ENCODE assay signal across 8 cellular contexts in genomic region chr16:84738255-84739038, GRCh38.
DNase-seq lines count a peak whose midpoint lies in the region; ATAC-seq and TF ChIP-seq lines count a peak whose summit lies in the region.

No MANE protein-coding gene starts in this region.

- DNase-seq in AG10803 (ENCODE audit: low read depth) = peak; percentile 62
- DNase-seq in NT2/D1 (ENCODE audit: low read depth, low spot score) = peak; percentile 80
- DNase-seq in activated CD8-positive, alpha-beta memory T cell treated with anti-CD3 and anti-CD28 coated beads, Interleukin-2, amount 50 U/mL, for 4 hours = peak; percentile 73
- DNase-seq in epithelial cell of esophagus (ENCODE audit: low read depth) = peak; percentile 86
- peak; percentile 34 to 51 for DNase-seq in stimulated activated CD8-positive, alpha-beta memory T cell treated with anti-CD3 and anti-CD28 coated beads, Interleukin-7, amount 100 ng/mL, for 1 hour (ENCODE audit: low read depth in 2 of 2)

- ATAC-seq in GM18861 (IDR thresholded peaks at IDR 0.05; ENCODE audit: unreplicated experiment) (peak; percentile 66), HG03439 (IDR thresholded peaks at IDR 0.05; ENCODE audit: unreplicated experiment) (peak; percentile 53)

- TF ChIP-seq CTCF in AG10803 (conservative IDR thresholded peaks at IDR 0.05; ENCODE audit: low read length) = peak; percentile 87
- TF ChIP-seq CTCF in epithelial cell of esophagus (IDR thresholded peaks at IDR 0.05; ENCODE audit: insufficient read depth, low read depth, low read length, missing control alignments) = peak; percentile 93

- peak overlapping the region; percentile 80 to 87 for H3K27ac ChIP-seq in mucosa of rectum (ENCODE audit: low read depth in 2 of 2, low read length in 2 of 2)

- H3K9ac ChIP-seq in NT2/D1 (ENCODE audit: insufficient read length, low read depth) (no peak overlapping the region), mucosa of rectum (ENCODE audit: low read depth in 1 of 2, low read length in 2 of 2) (peak overlapping the region; percentile 27 to 38)

- H3K9me3 ChIP-seq in NT2/D1 (ENCODE audit: insufficient read depth, low read length) (no peaks in the 10 kb centered on the region), mucosa of rectum (ENCODE audit: control insufficient read depth in 2 of 2, low read length in 2 of 2) (no peaks in the 10 kb centered on the region)

- H3K4me1 ChIP-seq in NT2/D1 (ENCODE audit: insufficient read depth, insufficient read length) (peaks cover 21% of the 10 kb centered on the region), mucosa of rectum (ENCODE audit: control insufficient read depth in 2 of 2, insufficient read depth in 2 of 2, low read length in 2 of 2) (peaks cover 36% of the 10 kb centered on the region in 2 donors)

- H3K27me3 ChIP-seq in NT2/D1 (ENCODE audit: insufficient read depth, insufficient read length) = no peaks in the 10 kb centered on the region
- no peaks in the 10 kb centered on the region for H3K27me3 ChIP-seq in mucosa of rectum (ENCODE audit: control insufficient read depth in 2 of 2, insufficient read depth in 2 of 2, low read length in 2 of 2)

- H3K36me3 ChIP-seq in NT2/D1 (ENCODE audit: insufficient read depth, insufficient read length, low read length) = peaks cover 66% of the 10 kb centered on the region
- H3K36me3 ChIP-seq in mucosa of rectum (ENCODE audit: control insufficient read depth in 2 of 2, insufficient read depth in 2 of 2, low read length in 2 of 2) = peaks cover 3 to 5% of the 10 kb centered on the region in 2 donors

- H3K4me3 ChIP-seq in AG10803 (ENCODE audit: low read length) (no peak overlapping the region), NT2/D1 (ENCODE audit: insufficient read length, low read depth) (no peak overlapping the region), epithelial cell of esophagus (ENCODE audit: low read length) (no peak overlapping the region), mucosa of rectum (ENCODE audit: low read length in 2 of 2) (peak overlapping the region in 1 of 2 donors; percentile 45)
